14 cellular contexts compared by ENCODE assay signal in genomic region chr14:69683971-69684370, GRCh38.
DNase-seq lines count a peak whose midpoint lies in the region; ATAC-seq and TF ChIP-seq lines count a peak whose summit lies in the region.
"Had no signal": no experiment of that assay in that cellular context is flagged by ENCODE, and none has a peak within 500 bp of the region (broad histone marks: within the 10 kb centered on the region; RNA-seq: fewer than 3 reads in every experiment).

No MANE protein-coding gene starts in this region.

- H3K4me3 ChIP-seq in DOHH2 (ENCODE audit: low read length) (no peak overlapping the region), body of pancreas (no peak overlapping the region)
- H3K4me3 ChIP-seq: left lung, pancreas, transverse colon had no signal

- peak overlapping the region; percentile 95 for H3K27ac Mint-ChIP-seq in activated T-helper 2 cell treated with anti-CD3 and anti-CD28 coated beads, Interferon-gamma antibody, Interleukin-2, Interleukin-4, amounts not matched to agents 10 μg/mL and 5 μg/mL and 100 μg/mL, durations not matched to agents 14 hours and 24 hours and 36 hours
- peak overlapping the region in 7 of 10 donors; percentile 10 to 85 (median 48) for H3K27ac Mint-ChIP-seq in naive thymus-derived CD8-positive, alpha-beta T cell

- peak; percentile 55 for ATAC-seq in GM19463 (IDR thresholded peaks at IDR 0.05; ENCODE audit: unreplicated experiment)
- no peak for ATAC-seq in naive thymus-derived CD8-positive, alpha-beta T cell
- no peak for ATAC-seq in body of pancreas
- no peak for ATAC-seq in HG03571 (IDR thresholded peaks at IDR 0.05; ENCODE audit: unreplicated experiment)

- TF ChIP-seq POLR2A in body of pancreas (IDR thresholded peaks at IDR 0.05), result no peak

- H3K36me3 ChIP-seq in DOHH2 (ENCODE audit: control insufficient read depth, low read length) (0 out of 2 replicates have a peak, but pooled peaks cover 8% of the 10 kb centered on the region), body of pancreas (replicated peaks in 1 of 2; ENCODE audit: insufficient read depth in 1 of 2, low read depth in 2 of 2) (no peaks in the 10 kb centered on the region)
- H3K36me3 ChIP-seq: left lung, pancreas, transverse colon had no signal

- DNase-seq in activated T-helper 2 cell treated with anti-CD3 and anti-CD28 coated beads, Interferon-gamma antibody, Interleukin-2, Interleukin-4, amounts not matched to agents 10 μg/mL and 5 μg/mL and 100 μg/mL, durations not matched to agents 14 hours and 24 hours and 36 hours (ENCODE audit: low spot score), result no peak
- no peak for DNase-seq in naive thymus-derived CD8-positive, alpha-beta T cell
- DNase-seq in inferior parietal cortex (ENCODE audit: extremely low spot score) (no peak), NCI-H748 treated with DMSO at 0.1 percent for 48 hours (lab: John Stamatoyannopoulos, UW) (no peak), body of pancreas (no peak)
- DNase-seq: foreskin melanocyte; left lung; NCI-H1105 treated with DMSO at 0.1 percent for 48 hours; NK-92 treated with Interleukin-12 subunit alpha and Interleukin-12 subunit beta, amount 100 ng/mL, for 24 hours; pancreas; transverse colon had no signal

- H3F3A ChIP-seq in DOHH2 (ENCODE audit: control insufficient read depth, insufficient read depth), result no peaks in the 10 kb centered on the region

- H3K9me2 ChIP-seq in DOHH2 (replicated peaks; ENCODE audit: control insufficient read depth, low read length), result no peaks in the 10 kb centered on the region

- H3K27me3 ChIP-seq in DOHH2 (ENCODE audit: control insufficient read depth, low read length) (no peaks in the 10 kb centered on the region), body of pancreas (no peaks in the 10 kb centered on the region)
- H3K27me3 ChIP-seq: left lung, pancreas, transverse colon had no signal

- POLR2A ChIA-PET in naive thymus-derived CD8-positive, alpha-beta T cell (lab: Charles Lee), result no interaction called here

- H4K20me1 ChIP-seq in DOHH2 (ENCODE audit: control insufficient read depth, insufficient read depth, low read depth, low read length), result peaks cover 4% of the 10 kb centered on the region; the same call in 1 of the 2 replicates

- peak overlapping the region; percentile 3 for H3K4me3 Mint-ChIP-seq in activated T-helper 2 cell treated with anti-CD3 and anti-CD28 coated beads, Interferon-gamma antibody, Interleukin-2, Interleukin-4, amounts not matched to agents 10 μg/mL and 5 μg/mL and 100 μg/mL, durations not matched to agents 14 hours and 24 hours and 36 hours (ENCODE audit: low read depth)
- no peak overlapping the region for H3K4me3 Mint-ChIP-seq in naive thymus-derived CD8-positive, alpha-beta T cell

- H3K79me2 ChIP-seq in DOHH2 (ENCODE audit: control insufficient read depth, low read length), result peaks cover 71% of the 10 kb centered on the region

- H3K4me2 ChIP-seq in DOHH2 (ENCODE audit: low read length), result peak overlapping the region; percentile 7; the same call in 1 of the 2 replicates

- H3K9me3 ChIP-seq in DOHH2 (ENCODE audit: control insufficient read depth, insufficient read depth, low read length), result no peaks in the 10 kb centered on the region
- H3K9me3 ChIP-seq in body of pancreas, result no peaks in the 10 kb centered on the region
- H3K9me3 ChIP-seq: left lung, pancreas, transverse colon had no signal

- H3K36me3 Mint-ChIP-seq in activated T-helper 2 cell treated with anti-CD3 and anti-CD28 coated beads, Interferon-gamma antibody, Interleukin-2, Interleukin-4, amounts not matched to agents 10 μg/mL and 5 μg/mL and 100 μg/mL, durations not matched to agents 14 hours and 24 hours and 36 hours (ENCODE audit: low read depth), result peaks cover 24% of the 10 kb centered on the region
- peaks cover 0 to 15% (median 10%) of the 10 kb centered on the region in 3 donors for H3K36me3 Mint-ChIP-seq in naive thymus-derived CD8-positive, alpha-beta T cell

- peaks cover 77% of the 10 kb centered on the region for H3K4me1 Mint-ChIP-seq in activated T-helper 2 cell treated with anti-CD3 and anti-CD28 coated beads, Interferon-gamma antibody, Interleukin-2, Interleukin-4, amounts not matched to agents 10 μg/mL and 5 μg/mL and 100 μg/mL, durations not matched to agents 14 hours and 24 hours and 36 hours (ENCODE audit: low read depth)
- peaks cover 44 to 82% (median 66%) of the 10 kb centered on the region in 4 donors for H3K4me1 Mint-ChIP-seq in naive thymus-derived CD8-positive, alpha-beta T cell

- 62 to 64% methylated on average over 2 to 3 of the region's 3 CpGs for WGBS in body of pancreas, 2 donors

- TF ChIP-seq CTCF in DOHH2 (IDR thresholded peaks at IDR 0.05; ENCODE audit: low read depth, low read length, poor library complexity, severe bottlenecking) (no peak), body of pancreas (IDR thresholded peaks at IDR 0.05) (no peak)

- no peaks in the 10 kb centered on the region for H3K9me3 Mint-ChIP-seq in activated T-helper 2 cell treated with anti-CD3 and anti-CD28 coated beads, Interferon-gamma antibody, Interleukin-2, Interleukin-4, amounts not matched to agents 10 μg/mL and 5 μg/mL and 100 μg/mL, durations not matched to agents 14 hours and 24 hours and 36 hours
- no peaks in the 10 kb centered on the region for H3K9me3 Mint-ChIP-seq in naive thymus-derived CD8-positive, alpha-beta T cell

- no peak overlapping the region for H3K27ac ChIP-seq in DOHH2 (ENCODE audit: low read depth, low read length)
- H3K27ac ChIP-seq in body of pancreas, result no peak overlapping the region

- intact Hi-C loops in activated T-helper 2 cell treated with anti-CD3 and anti-CD28 coated beads, Interferon-gamma antibody, Interleukin-2, Interleukin-4, amounts not matched to agents 10 μg/mL and 5 μg/mL and 100 μg/mL, durations not matched to agents 14 hours and 24 hours and 36 hours (cut with micrococcal nuclease), result loop anchor here (2.0 kb wide), 4 partner anchors 13 to 65 kb away; no protein-coding TSS in a partner anchor
- intact Hi-C loops in body of pancreas (cut with DNase I), result no loop called here

- no peaks in the 10 kb centered on the region for H3K27me3 Mint-ChIP-seq in activated T-helper 2 cell treated with anti-CD3 and anti-CD28 coated beads, Interferon-gamma antibody, Interleukin-2, Interleukin-4, amounts not matched to agents 10 μg/mL and 5 μg/mL and 100 μg/mL, durations not matched to agents 14 hours and 24 hours and 36 hours (ENCODE audit: low read depth)
- no peaks in the 10 kb centered on the region for H3K27me3 Mint-ChIP-seq in naive thymus-derived CD8-positive, alpha-beta T cell

- peaks cover 48% of the 10 kb centered on the region for H3K4me1 ChIP-seq in DOHH2 (ENCODE audit: control insufficient read depth, low read length)
- H3K4me1 ChIP-seq in body of pancreas, result peaks cover 43% of the 10 kb centered on the region
